ENCODE assay signal across 18 cellular contexts in genomic region chr2:158502984-158503383, GRCh38. TPM values are rescaled to one million over a fixed set of nuclear protein-coding genes. Genes with fewer than 3 reads are reported as not detected.
DNase-seq lines count a peak whose midpoint lies in the region; ATAC-seq, FAIRE-seq and TF ChIP-seq lines count a peak whose summit lies in the region.
"Had no signal": no experiment of that assay in that cellular context is flagged by ENCODE, and none has a peak within 500 bp of the region (broad histone marks: within the 10 kb centered on the region; RNA-seq: fewer than 3 reads in every experiment).

No MANE protein-coding gene starts in this region.

- peaks cover 22% of the 10 kb centered on the region for H3K4me1 Mint-ChIP-seq in activated CD4-positive, alpha-beta memory T cell treated with anti-CD3 and anti-CD28 coated beads for 36 hours (ENCODE audit: low read depth)
- H3K4me1 Mint-ChIP-seq: IgD-negative memory B cell, naive B cell had no signal

- no peak for ATAC-seq in HG02610 (IDR thresholded peaks at IDR 0.05; ENCODE audit: unreplicated experiment)

- no peak overlapping the region for H3K18ac ChIP-seq in mesenchymal stem cell (ENCODE audit: low read depth in 1 of 2, low read length in 2 of 2)

- H3K9me3 ChIP-seq in mesenchymal stem cell (ENCODE audit: control insufficient read depth, low read length), result no peaks in the 10 kb centered on the region
- H3K9me3 ChIP-seq in Peyer's patch, result no peaks in the 10 kb centered on the region
- H3K9me3 ChIP-seq: sigmoid colon had no signal

- WGBS in mesenchymal stem cell, result no CpG with 5 or more reads among the region's 2 CpGs

- H3K27ac Mint-ChIP-seq in activated CD4-positive, alpha-beta memory T cell treated with anti-CD3 and anti-CD28 coated beads for 36 hours, result no peak overlapping the region
- H3K27ac Mint-ChIP-seq: activated naive CD8-positive, alpha-beta T cell; CD4-positive, alpha-beta T cell; IgD-negative memory B cell; naive B cell; stimulated activated naive CD8-positive, alpha-beta T cell treated with anti-CD3 and anti-CD28 coated beads, Interleukin-15, Interleukin-2, amounts not matched to agents 100 ng/mL and 50 ng/mL, for 24 hours had no signal

- H3K14ac ChIP-seq in mesenchymal stem cell (ENCODE audit: low read length in 2 of 2), result no peak overlapping the region

- H2BK120ac ChIP-seq in mesenchymal stem cell (ENCODE audit: low read depth, low read length), result no peak overlapping the region

- H3K27me3 Mint-ChIP-seq in activated CD4-positive, alpha-beta memory T cell treated with anti-CD3 and anti-CD28 coated beads for 36 hours, result no peaks in the 10 kb centered on the region
- H3K27me3 Mint-ChIP-seq: activated naive CD8-positive, alpha-beta T cell; CD4-positive, alpha-beta T cell; IgD-negative memory B cell; naive B cell; stimulated activated naive CD8-positive, alpha-beta T cell treated with anti-CD3 and anti-CD28 coated beads, Interleukin-15, Interleukin-2, amounts not matched to agents 100 ng/mL and 50 ng/mL, for 24 hours had no signal

- no peak overlapping the region for H3K27ac ChIP-seq in mesenchymal stem cell (ENCODE audit: low read length, poor library complexity, severe bottlenecking)
- no peak overlapping the region for H3K27ac ChIP-seq in Peyer's patch

- no peaks in the 10 kb centered on the region for H3K27me3 ChIP-seq in bronchial epithelial cell (ENCODE audit: control insufficient read depth, insufficient read depth, low read length)
- no peaks in the 10 kb centered on the region for H3K27me3 ChIP-seq in mesenchymal stem cell (ENCODE audit: control insufficient read depth in 1 of 2, insufficient read depth in 1 of 2, low read length in 2 of 2)
- H3K27me3 ChIP-seq in Peyer's patch, result no peaks in the 10 kb centered on the region
- H3K27me3 ChIP-seq: sigmoid colon had no signal

- no peak overlapping the region for H2AK5ac ChIP-seq in mesenchymal stem cell (ENCODE audit: low read length, severe bottlenecking)

- intact Hi-C loops in activated CD4-positive, alpha-beta memory T cell treated with anti-CD3 and anti-CD28 coated beads for 36 hours (cut with micrococcal nuclease), result no loop called here

- no peak overlapping the region for H3K9ac ChIP-seq in mesenchymal stem cell (ENCODE audit: low read length)

- TF ChIP-seq CTCF in AG10803 (conservative IDR thresholded peaks at IDR 0.05; ENCODE audit: low read length) (no peak), bronchial epithelial cell (IDR thresholded peaks at IDR 0.05; ENCODE audit: insufficient read depth, low read length, severe bottlenecking) (no peak), Peyer's patch (IDR thresholded peaks at IDR 0.05) (no peak)

- no peak overlapping the region for H2BK15ac ChIP-seq in mesenchymal stem cell (ENCODE audit: low read depth, poor library complexity, severe bottlenecking)

- DNase-seq in AG10803 (ENCODE audit: low read depth), result peak; percentile 98
- peak; percentile 6 for DNase-seq in LoVo (ENCODE audit: low spot score)
- peak; percentile 21 for DNase-seq in bronchial epithelial cell (ENCODE audit: low read depth)
- DNase-seq in mesenchymal stem cell, result peak; percentile 47
- DNase-seq in NCI-H187 treated with DMSO at 0.1 percent for 48 hours (lab: John Stamatoyannopoulos, UW), result no peak
- no peak for DNase-seq in activated CD4-positive, alpha-beta memory T cell treated with anti-CD3 and anti-CD28 coated beads for 36 hours
- no peak for DNase-seq in Peyer's patch
- DNase-seq: CD4-positive, alpha-beta T cell; cortex of kidney; kidney; naive B cell; NCI-H748 treated with DMSO at 0.1 percent for 48 hours; sigmoid colon had no signal

- peaks cover 6% of the 10 kb centered on the region for H3K4me1 ChIP-seq in mesenchymal stem cell (ENCODE audit: control insufficient read depth, insufficient read depth, low read depth, low read length)
- H3K4me1 ChIP-seq in Peyer's patch, result no peaks in the 10 kb centered on the region

- no peak for FAIRE-seq in bronchial epithelial cell (lab: Jason Lieb, UNC)
- FAIRE-seq: frontal cortex, kidney had no signal

- no peak overlapping the region for H3K23ac ChIP-seq in mesenchymal stem cell (ENCODE audit: low read length in 2 of 2)

- H3K4me2 ChIP-seq in mesenchymal stem cell (ENCODE audit: low read length, poor library complexity, severe bottlenecking), result no peak overlapping the region

- TF ChIP-seq POLR2A in Peyer's patch (IDR thresholded peaks at IDR 0.05), result no peak

- no peak overlapping the region for H2AFZ ChIP-seq in mesenchymal stem cell (ENCODE audit: low read depth, low read length)

- no peak overlapping the region for H3K4me3 ChIP-seq in AG10803 (ENCODE audit: low read length)
- no peak overlapping the region for H3K4me3 ChIP-seq in bronchial epithelial cell (ENCODE audit: low read depth, low read length)
- no peak overlapping the region for H3K4me3 ChIP-seq in mesenchymal stem cell (ENCODE audit: insufficient read depth in 1 of 2, low read depth in 1 of 2, low read length in 2 of 2)
- no peak overlapping the region for H3K4me3 ChIP-seq in Peyer's patch
- H3K4me3 ChIP-seq: sigmoid colon had no signal

- H3K36me3 ChIP-seq in bronchial epithelial cell (ENCODE audit: control insufficient read depth, insufficient read depth, low read length) (no peaks in the 10 kb centered on the region), mesenchymal stem cell (ENCODE audit: control insufficient read depth in 1 of 2, insufficient read depth in 2 of 2, low read depth in 1 of 2, low read length in 2 of 2) (peaks cover 0 to 2% of the 10 kb centered on the region in 2 experiments), Peyer's patch (no peaks in the 10 kb centered on the region)
- H3K36me3 ChIP-seq: sigmoid colon had no signal

- POLR2A ChIA-PET in activated CD4-positive, alpha-beta memory T cell treated with anti-CD3 and anti-CD28 coated beads for 36 hours (lab: Charles Lee), result no interaction called here

- H4K8ac ChIP-seq in mesenchymal stem cell (ENCODE audit: low read length), result no peak overlapping the region

- no peak overlapping the region for H3K4ac ChIP-seq in mesenchymal stem cell (ENCODE audit: low read depth in 1 of 2, low read length in 2 of 2)

- no peak overlapping the region for H4K91ac ChIP-seq in mesenchymal stem cell (ENCODE audit: low read length)

- H2BK5ac ChIP-seq in mesenchymal stem cell (ENCODE audit: low read depth, low read length, poor library complexity, severe bottlenecking), result no peak overlapping the region

- no peak overlapping the region for H2BK12ac ChIP-seq in mesenchymal stem cell (ENCODE audit: low read length in 2 of 2)

- no peaks in the 10 kb centered on the region for H3K36me3 Mint-ChIP-seq in activated CD4-positive, alpha-beta memory T cell treated with anti-CD3 and anti-CD28 coated beads for 36 hours
- H3K36me3 Mint-ChIP-seq: IgD-negative memory B cell, naive B cell had no signal

- H3K9me3 Mint-ChIP-seq in activated CD4-positive, alpha-beta memory T cell treated with anti-CD3 and anti-CD28 coated beads for 36 hours, result no peaks in the 10 kb centered on the region
- H3K9me3 Mint-ChIP-seq: CD4-positive, alpha-beta T cell; IgD-negative memory B cell; naive B cell; stimulated activated naive CD8-positive, alpha-beta T cell treated with anti-CD3 and anti-CD28 coated beads, Interleukin-15, Interleukin-2, amounts not matched to agents 100 ng/mL and 50 ng/mL, for 24 hours had no signal

- H3K79me1 ChIP-seq in mesenchymal stem cell (replicated peaks; ENCODE audit: low read length, poor library complexity, severe bottlenecking), result peaks cover 22% of the 10 kb centered on the region

- H3K4me3 Mint-ChIP-seq in activated CD4-positive, alpha-beta memory T cell treated with anti-CD3 and anti-CD28 coated beads for 36 hours, result no peak overlapping the region
- H3K4me3 Mint-ChIP-seq: activated naive CD8-positive, alpha-beta T cell; CD4-positive, alpha-beta T cell; IgD-negative memory B cell; naive B cell; stimulated activated naive CD8-positive, alpha-beta T cell treated with anti-CD3 and anti-CD28 coated beads, Interleukin-15, Interleukin-2, amounts not matched to agents 100 ng/mL and 50 ng/mL, for 24 hours had no signal

- CTCF ChIA-PET in activated CD4-positive, alpha-beta memory T cell treated with anti-CD3 and anti-CD28 coated beads for 36 hours (lab: Charles Lee), result no interaction called here

RNA-seq across cellular contexts. Expression of gene PKP4, which starts 46.2 kb away (rescaled TPM):
- 41.6 and 54.3 TPM in 2 replicates for total RNA-seq in bronchial epithelial cell
- 15.1 TPM for polyA plus RNA-seq in mesenchymal stem cell (2013, experiment 1 of 2)
- polyA plus RNA-seq in mesenchymal stem cell (2013, experiment 2 of 2), result 14.4 TPM
- total RNA-seq in activated CD4-positive, alpha-beta memory T cell treated with anti-CD3 and anti-CD28 coated beads for 36 hours, result 10 to 100 TPM; 41.4 to 43.1 TPM
- 100 to 1,000 TPM in 2 of 4 donors, 10 to 100 TPM in 2; 67.8 to 168 (median 117) TPM for total RNA-seq in Peyer's patch

RNA-seq across cellular contexts. Expression of gene CCDC148, which starts 46.4 kb away (rescaled TPM):
- total RNA-seq in bronchial epithelial cell (0.13 and 0.26 TPM in 2 replicates), Peyer's patch (not detected)
- polyA plus RNA-seq in mesenchymal stem cell (2013, experiment 1 of 2), result 0.21 TPM
- 0.10 TPM for polyA plus RNA-seq in mesenchymal stem cell (2013, experiment 2 of 2)
- total RNA-seq in activated CD4-positive, alpha-beta memory T cell treated with anti-CD3 and anti-CD28 coated beads for 36 hours, result under 1 TPM in 1 of 2 experiments, not detected in 1; 0.29 TPM
- total RNA-seq: CD4-positive, alpha-beta T cell had no signal
- polyA plus RNA-seq: IgD-negative memory B cell had no signal

Comparison
In these comparisons a context has a peak if more than half of its experiments do, and no peak if none do; other contexts are left out.
1. DNase-seq: peak in AG10803 (single experiment), LoVo (single experiment), bronchial epithelial cell (single experiment) and mesenchymal stem cell (single experiment); none in NCI-H187 treated with DMSO at 0.1 percent for 48 hours (single experiment), activated CD4-positive, alpha-beta memory T cell treated with anti-CD3 and anti-CD28 coated beads for 36 hours (single experiment) and Peyer's patch (0 of 3).